In the genomic region with DNA sequence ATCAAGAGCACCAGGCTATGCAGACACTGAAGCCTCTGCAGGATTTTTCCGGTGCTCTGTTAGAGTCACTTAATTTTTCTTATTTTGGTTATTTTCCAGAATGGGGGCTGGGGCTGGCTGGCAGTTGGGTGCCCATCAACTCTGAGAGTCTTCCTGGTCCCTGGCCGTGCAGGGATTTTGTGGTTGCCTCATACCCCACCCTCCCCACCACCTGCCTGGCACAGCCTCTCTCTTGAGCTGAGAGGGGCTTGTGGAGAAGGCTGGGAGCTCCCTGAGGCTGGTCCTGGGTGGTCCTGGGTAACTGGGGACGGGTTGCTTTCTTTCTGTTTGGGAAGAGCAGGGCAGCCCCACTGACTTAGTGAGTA, we compare ENCODE assay signal across 23 cellular contexts. TPM values are rescaled to one million over a fixed set of nuclear protein-coding genes. Genes with fewer than 3 reads are reported as not detected.
DNase-seq lines count a peak whose midpoint lies in the region; ATAC-seq and TF ChIP-seq lines count a peak whose summit lies in the region.
"Had no signal": no experiment of that assay in that cellular context is flagged by ENCODE, and none has a peak within 500 bp of the region (broad histone marks: within the 10 kb centered on the region; RNA-seq: fewer than 3 reads in every experiment).

No MANE protein-coding gene starts in this region.

- H3K4me3 Mint-ChIP-seq in GM23338 (no peak overlapping the region; the same call in 2 of the 3 replicates), chondrocyte (ENCODE audit: unreplicated experiment) (no peak overlapping the region)
- H3K4me3 Mint-ChIP-seq: CD8-positive, alpha-beta T cell had no signal

- 40% methylated on average over 1 of the region's 3 CpGs; no CpG with 5 or more reads in 1 of the 2 donors for WGBS in gastroesophageal sphincter (ENCODE audit: low coverage in 1 of 2), 2 donors

- H3K9me3 ChIP-seq in A673 (ENCODE audit: low read depth, low read length, poor library complexity, severe bottlenecking) (no peaks in the 10 kb centered on the region), lower lobe of right lung (no peaks in the 10 kb centered on the region), gastroesophageal sphincter (no peaks in the 10 kb centered on the region)
- H3K9me3 ChIP-seq: A549, BE2C, Peyer's patch, SJSA1 had no signal

- H3K27ac ChIP-seq in A673 (ENCODE audit: low read depth, low read length, poor library complexity, severe bottlenecking) (no peak overlapping the region), GM23338 (ENCODE audit: low read depth) (no peak overlapping the region), lower lobe of right lung (no peak overlapping the region), gastroesophageal sphincter (no peak overlapping the region)
- H3K27ac ChIP-seq: A549, GM23248, Peyer's patch, SJSA1 had no signal

- H3K36me3 ChIP-seq in A673 (ENCODE audit: insufficient read depth, low read length, poor library complexity, severe bottlenecking) = no peaks in the 10 kb centered on the region
- no peaks in the 10 kb centered on the region for H3K36me3 ChIP-seq in GM23338 (ENCODE audit: insufficient read depth)
- H3K36me3 ChIP-seq in lower lobe of right lung = no peaks in the 10 kb centered on the region
- no peaks in the 10 kb centered on the region for H3K36me3 ChIP-seq in gastroesophageal sphincter
- H3K36me3 ChIP-seq: BE2C, Peyer's patch, SJSA1 had no signal

- no peaks in the 10 kb centered on the region for H3K79me2 ChIP-seq in GM23338 (replicated peaks; ENCODE audit: insufficient read depth)

- POLR2A ChIA-PET in A673 (lab: Charles Lee; ENCODE audit: low non-redundant PET) = no interaction called here

- H4K20me1 ChIP-seq in GM23338 (replicated peaks; ENCODE audit: insufficient read depth) = no peaks in the 10 kb centered on the region

- no peak overlapping the region for H3K27ac Mint-ChIP-seq in GM23338
- H3K27ac Mint-ChIP-seq in chondrocyte (ENCODE audit: unreplicated experiment) = no peak overlapping the region
- H3K27ac Mint-ChIP-seq: CD8-positive, alpha-beta T cell; IgD-negative memory B cell had no signal

- H3K4me1 ChIP-seq in A673 (ENCODE audit: insufficient read depth, low read length, poor library complexity, severe bottlenecking) = peaks cover 45% of the 10 kb centered on the region
- peaks cover 9% of the 10 kb centered on the region for H3K4me1 ChIP-seq in GM23338 (ENCODE audit: insufficient read depth)
- H3K4me1 ChIP-seq in lower lobe of right lung = no peaks in the 10 kb centered on the region
- H3K4me1 ChIP-seq in gastroesophageal sphincter = no peaks in the 10 kb centered on the region
- H3K4me1 ChIP-seq: A549, BE2C, Peyer's patch, SJSA1 had no signal

- no peaks in the 10 kb centered on the region for H3F3A ChIP-seq in GM23338 (replicated peaks; ENCODE audit: low read depth)

- H3K9me3 Mint-ChIP-seq in GM23338 (no peaks in the 10 kb centered on the region), chondrocyte (ENCODE audit: low read depth) (no peaks in the 10 kb centered on the region)
- H3K9me3 Mint-ChIP-seq: CD8-positive, alpha-beta T cell; IgD-negative memory B cell had no signal

- H3K4me3 ChIP-seq in A673 (ENCODE audit: low read depth, low read length, poor library complexity, severe bottlenecking) (no peak overlapping the region), GM23338 (no peak overlapping the region), lower lobe of right lung (no peak overlapping the region), gastroesophageal sphincter (no peak overlapping the region)
- H3K4me3 ChIP-seq: A549, GM12878, GM23248, Peyer's patch, SJSA1 had no signal

- peak; percentile 64 for DNase-seq in A673 (ENCODE audit: low spot score)
- no peak for DNase-seq in GM23338 (ENCODE audit: low spot score)
- peak; percentile 29 for DNase-seq in chondrocyte (ENCODE audit: low spot score)
- DNase-seq in lower lobe of right lung = peak; percentile 14
- DNase-seq in activated effector memory CD4-positive, alpha-beta T cell treated with anti-CD3 and anti-CD28 coated beads, Interleukin-2, amount 50 U/mL, for 16 hours = no peak
- DNase-seq: BE2C; CD8-positive, alpha-beta T cell; DND-41; GM23248; MV-4-11; NCI-H1105 treated with DMSO at 0.1 percent for 48 hours; NCI-H2029 treated with DMSO at 0.1 percent for 48 hours; NCI-H226; NCI-H524 treated with DMSO at 0.1 percent for 48 hours; NCI-H82 had no signal

- intact Hi-C loops in A673 (cut with micrococcal nuclease; ENCODE audit: unreplicated experiment) = no loop called here
- intact Hi-C loops in lower lobe of right lung (cut with DNase I) = no loop called here

- TF ChIP-seq CTCF in A673 (conservative IDR thresholded peaks at IDR 0.05; ENCODE audit: low read depth, low read length) (no peak), GM23338 (conservative IDR thresholded peaks at IDR 0.05; ENCODE audit: low read depth in 2 of 2) (no peak), chondrocyte (IDR thresholded peaks at IDR 0.05) (no peak), lower lobe of right lung (IDR thresholded peaks at IDR 0.05) (no peak), gastroesophageal sphincter (IDR thresholded peaks at IDR 0.05) (no peak)

- H3K9me2 ChIP-seq in GM23338 (ENCODE audit: insufficient read depth) = no peaks in the 10 kb centered on the region

- no peak for TF ChIP-seq EP300 in gastroesophageal sphincter (IDR thresholded peaks at IDR 0.05)

- H3K27me3 ChIP-seq in A673 (replicated peaks; ENCODE audit: insufficient read depth, low read depth, low read length, poor library complexity) (no peaks in the 10 kb centered on the region), GM23338 (ENCODE audit: insufficient read depth) (no peaks in the 10 kb centered on the region), lower lobe of right lung (ENCODE audit: low read depth) (peaks cover 26% of the 10 kb centered on the region), gastroesophageal sphincter (peaks cover 32% of the 10 kb centered on the region)
- H3K27me3 ChIP-seq: BE2C, Peyer's patch had no signal

- H3K4me1 Mint-ChIP-seq in GM23338 = peaks cover 47% of the 10 kb centered on the region
- peaks cover 18% of the 10 kb centered on the region for H3K4me1 Mint-ChIP-seq in chondrocyte (ENCODE audit: low read depth)

- BruUV-seq in A673 (replicated peaks; lab: Mats Ljungman, UMichigan) = no TSS peak

- peak overlapping the region; percentile 18; the same call in 1 of the 2 replicates for H2AFZ ChIP-seq in GM23338
- H2AFZ ChIP-seq: GM23248 had no signal

- TF ChIP-seq POLR2A in gastroesophageal sphincter (IDR thresholded peaks at IDR 0.05) = no peak

- H3K4me2 ChIP-seq in GM23338 = no peak overlapping the region
- H3K4me2 ChIP-seq: A549 had no signal

- ATAC-seq in GM23338 (no peak), lower lobe of right lung (no peak), GM19035 (IDR thresholded peaks at IDR 0.05; ENCODE audit: unreplicated experiment) (no peak), gastroesophageal sphincter (no peak)
- ATAC-seq: A549; CD8-positive, alpha-beta T cell; GM12878 had no signal

- CTCF ChIA-PET in A673 (lab: Charles Lee) = no interaction called here

- H3K36me3 Mint-ChIP-seq in GM23338 (ENCODE audit: low read depth) = no peaks in the 10 kb centered on the region
- no peaks in the 10 kb centered on the region for H3K36me3 Mint-ChIP-seq in chondrocyte (ENCODE audit: low read depth)
- H3K36me3 Mint-ChIP-seq: CD8-positive, alpha-beta T cell; IgD-negative memory B cell had no signal

- H3K27me3 Mint-ChIP-seq in GM23338 (ENCODE audit: insufficient read depth, low read depth, poor library complexity) (peaks cover 5% of the 10 kb centered on the region), chondrocyte (ENCODE audit: low read depth) (peaks cover 8% of the 10 kb centered on the region)

RNA-seq across cellular contexts. Expression of gene LRTM2, which starts 23.3 kb away (rescaled TPM):
- not detected in 2 replicates for total RNA-seq in A673 (2021)
- total RNA-seq in GM23338 (2014; rRNA removed; shearing (Covaris generic)) = 0.12 TPM in 1 of 2 replicates, not detected in the other
- 0.08 TPM in 1 of 2 replicates, not detected in the other for polyA plus RNA-seq in GM23338 (2016; fragmentation: Nextera tagmentation; extraction: Ambion mirVana)
- total RNA-seq in chondrocyte = not detected in 3 replicates
- total RNA-seq in lower lobe of right lung = not detected
- total RNA-seq in gastroesophageal sphincter = not detected
- total RNA-seq: CD8-positive, alpha-beta T cell; GM12878; GM23248; OCI-LY7; Peyer's patch; SJSA1 had no signal
- polyA plus RNA-seq: A549, GM23248, IgD-negative memory B cell had no signal

Comparison
In these comparisons a context has a peak if more than half of its experiments do, and no peak if none do; other contexts are left out.
1. DNase-seq: peak in A673 (single experiment), chondrocyte (single experiment) and lower lobe of right lung (single experiment); none in GM23338 (single experiment) and activated effector memory CD4-positive, alpha-beta T cell treated with anti-CD3 and anti-CD28 coated beads, Interleukin-2, amount 50 U/mL, for 16 hours (single experiment).